ENCODE assay signal across 28 cellular contexts in genomic region chr5:81203729-81204128, GRCh38. TPM values are rescaled to one million over a fixed set of nuclear protein-coding genes. Genes with fewer than 3 reads are reported as not detected.
"Had no signal": no experiment of that assay in that cellular context is flagged by ENCODE, and none has a peak within 500 bp of the region (broad histone marks: within the 10 kb centered on the region; RNA-seq: fewer than 3 reads in every experiment).

No MANE protein-coding gene starts in this region.

- ATAC-seq: mucosa of descending colon; naive thymus-derived CD4-positive, alpha-beta T cell; right lobe of liver; upper lobe of right lung had no signal

- H3K27ac ChIP-seq: left ventricle myocardium inferior, ovary, right atrium auricular region, right lobe of liver, suprapubic skin, thoracic aorta, tibial artery, upper lobe of right lung had no signal

- H3K36me3 Mint-ChIP-seq: natural killer cell treated with Interleukin-12 subunit alpha and Interleukin-12 subunit beta and Interleukin-15 and Interleukin-18, amount 100 ng/mL, for 72 hours had no signal

- H3K4me2 ChIP-seq: smooth muscle cell had no signal

- DNase-seq: hypothalamus; islet precursor cell; left ventricle myocardium inferior; mesendoderm; midbrain; mucosa of descending colon; naive thymus-derived CD4-positive, alpha-beta T cell; ovary; right lobe of liver; stimulated activated CD4-positive, alpha-beta T cell treated with anti-CD3 and anti-CD28 coated beads, Interleukin-1b, Interleukin-23, amount 100 ng/mL, for 48 hours; stimulated activated CD4-positive, alpha-beta T cell treated with anti-CD3 and anti-CD28 coated beads, Interleukin-2, amount 100 ng/mL, for 48 hours; stimulated activated CD4-positive, alpha-beta T cell treated with anti-CD3 and anti-CD28 coated beads, Interleukin-4, amount 100 ng/mL, for 4 hours; stimulated activated CD8-positive, alpha-beta memory T cell treated with anti-CD3 and anti-CD28 coated beads, Interleukin-4, amount 100 ng/mL, for 48 hours; stimulated activated naive CD4-positive, alpha-beta T cell; tibial artery; trophoblast cell; upper lobe of right lung had no signal

- H3K4me3 ChIP-seq: left ventricle myocardium inferior, lung, mucosa of descending colon, ovary, right atrium auricular region, right lobe of liver, smooth muscle cell, suprapubic skin, thoracic aorta, tibial artery, upper lobe of right lung had no signal

- FAIRE-seq: urothelium cell line had no signal

- H3K4me3 Mint-ChIP-seq: naive thymus-derived CD4-positive, alpha-beta T cell; natural killer cell treated with Interleukin-12 subunit alpha and Interleukin-12 subunit beta and Interleukin-15 and Interleukin-18, amount 100 ng/mL, for 72 hours; stimulated activated naive CD8-positive, alpha-beta T cell treated with anti-CD3 and anti-CD28 coated beads, Interleukin-15, Interleukin-2, amounts not matched to agents 100 ng/mL and 50 ng/mL, for 24 hours had no signal

- H3K27ac Mint-ChIP-seq: naive thymus-derived CD4-positive, alpha-beta T cell; natural killer cell treated with Interleukin-12 subunit alpha and Interleukin-12 subunit beta and Interleukin-15 and Interleukin-18, amount 100 ng/mL, for 72 hours; progenitor cell of endocrine pancreas; stimulated activated naive CD8-positive, alpha-beta T cell treated with anti-CD3 and anti-CD28 coated beads, Interleukin-15, Interleukin-2, amounts not matched to agents 100 ng/mL and 50 ng/mL, for 24 hours had no signal

- H3K4me1 ChIP-seq: right atrium auricular region, right lobe of liver, suprapubic skin, tibial artery, upper lobe of right lung had no signal

- H3K9me3 ChIP-seq: left ventricle myocardium inferior, mucosa of descending colon, ovary, right atrium auricular region, right lobe of liver, suprapubic skin, thoracic aorta, tibial artery, upper lobe of right lung had no signal

- H3K27me3 Mint-ChIP-seq: naive thymus-derived CD4-positive, alpha-beta T cell; progenitor cell of endocrine pancreas; stimulated activated naive CD8-positive, alpha-beta T cell treated with anti-CD3 and anti-CD28 coated beads, Interleukin-15, Interleukin-2, amounts not matched to agents 100 ng/mL and 50 ng/mL, for 24 hours had no signal

- H3K4me1 Mint-ChIP-seq: naive thymus-derived CD4-positive, alpha-beta T cell had no signal

- H3K9me3 Mint-ChIP-seq: naive thymus-derived CD4-positive, alpha-beta T cell; natural killer cell treated with Interleukin-12 subunit alpha and Interleukin-12 subunit beta and Interleukin-15 and Interleukin-18, amount 100 ng/mL, for 72 hours; stimulated activated naive CD8-positive, alpha-beta T cell treated with anti-CD3 and anti-CD28 coated beads, Interleukin-15, Interleukin-2, amounts not matched to agents 100 ng/mL and 50 ng/mL, for 24 hours had no signal

RNA-seq across cellular contexts. Expression of gene CKMT2, which starts 29.4 kb away (rescaled TPM):
- total RNA-seq: kidney epithelial cell; naive thymus-derived CD4-positive, alpha-beta T cell; natural killer cell treated with Interleukin-12 subunit alpha and Interleukin-12 subunit beta and Interleukin-15 and Interleukin-18, amount 100 ng/mL, for 72 hours had no signal
- polyA plus RNA-seq: naive thymus-derived CD4-positive, alpha-beta T cell; neural cell; smooth muscle cell had no signal
